8 cellular contexts compared by ENCODE assay signal in the genomic region with DNA sequence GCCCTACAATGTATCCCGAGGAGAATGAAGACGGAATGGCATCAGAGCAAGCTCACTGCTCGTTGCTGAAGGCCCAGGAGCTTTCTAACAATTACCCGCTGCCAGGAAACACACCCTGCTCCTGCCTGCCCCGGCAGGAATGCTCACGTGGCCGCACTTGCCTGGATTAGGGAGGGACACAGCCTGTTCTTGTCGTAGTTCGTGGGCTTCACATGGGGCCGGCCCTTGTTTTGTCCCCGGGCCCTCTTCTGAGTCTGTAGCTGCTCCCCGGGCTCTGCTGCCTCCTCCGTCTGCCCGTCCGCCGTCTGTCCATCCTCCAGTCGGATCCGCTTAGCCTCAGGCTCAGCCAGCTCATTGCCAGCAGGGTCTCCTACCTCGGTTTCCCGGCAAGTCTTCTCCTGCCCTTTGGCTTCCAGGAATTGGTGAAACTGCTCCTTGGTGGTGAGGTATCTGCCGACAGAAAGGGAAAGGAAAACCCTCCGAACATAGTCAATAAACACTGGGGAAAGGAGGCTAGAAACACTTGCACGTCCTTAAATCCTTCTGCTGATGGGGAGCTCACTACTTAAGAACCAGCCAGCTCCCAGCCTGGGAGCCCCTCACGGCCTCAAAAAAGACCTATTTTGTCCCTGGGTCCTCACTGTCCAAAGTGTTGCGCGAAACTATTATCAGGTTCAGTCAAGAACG. TPM values are rescaled to one million over a fixed set of nuclear protein-coding genes. Genes with fewer than 3 reads are reported as not detected.
DNase-seq lines count a peak whose midpoint lies in the region; ATAC-seq and TF ChIP-seq lines count a peak whose summit lies in the region.

No MANE protein-coding gene starts in this region.

- H3K4me1 Mint-ChIP-seq in CD14-positive monocyte (peaks cover 10% of the 10 kb centered on the region), endothelial cell (ENCODE audit: unreplicated experiment) (peaks cover 11% of the 10 kb centered on the region)

- H3K27me3 Mint-ChIP-seq in CD14-positive monocyte (ENCODE audit: low read depth in 3 of 3) (peaks cover 1 to 3% (median 3%) of the 10 kb centered on the region in 3 donors), endothelial cell (ENCODE audit: unreplicated experiment) (peaks cover 14% of the 10 kb centered on the region)

- H2AFZ ChIP-seq in OCI-LY3 (ENCODE audit: low read depth, low read length), result no peak overlapping the region
- H2AFZ ChIP-seq in neuron (ENCODE audit: low read depth, low read length), result no peak overlapping the region

- TF ChIP-seq CTCF in CD14-positive monocyte (IDR thresholded peaks at IDR 0.05) (no peak), OCI-LY3 (IDR thresholded peaks at IDR 0.05; ENCODE audit: low read depth, low read length) (no peak), endothelial cell (IDR thresholded peaks at IDR 0.05; ENCODE audit: unreplicated experiment) (no peak)

- no peaks in the 10 kb centered on the region for H3K27me3 ChIP-seq in OCI-LY3 (ENCODE audit: low read depth, low read length)
- no peaks in the 10 kb centered on the region for H3K27me3 ChIP-seq in neuron (ENCODE audit: insufficient read depth, low read length)

- peak overlapping the region; percentile 75 for H3K4me2 ChIP-seq in OCI-LY3 (ENCODE audit: low read length)

- peak overlapping the region; percentile 100 for H3K4me3 Mint-ChIP-seq in CD14-positive monocyte
- H3K4me3 Mint-ChIP-seq in endothelial cell (ENCODE audit: unreplicated experiment), result peak overlapping the region; percentile 99

- 0 out of 2 replicates have a peak overlapping the region, but pooled peaks have one; percentile 8 for H3K27ac ChIP-seq in OCI-LY3 (ENCODE audit: low read length)

- peaks cover 9% of the 10 kb centered on the region for H3K4me1 ChIP-seq in OCI-LY3 (ENCODE audit: low read length)
- peaks cover 7% of the 10 kb centered on the region for H3K4me1 ChIP-seq in neuron (ENCODE audit: insufficient read depth, low read length)

- H3K27ac Mint-ChIP-seq in CD14-positive monocyte (peak overlapping the region; percentile 100), endothelial cell (ENCODE audit: unreplicated experiment) (peak overlapping the region; percentile 99)

- peaks cover 16% of the 10 kb centered on the region for H3K79me2 ChIP-seq in OCI-LY3 (ENCODE audit: low read length)

- ATAC-seq in left colon (no peak), GM19455 (IDR thresholded peaks at IDR 0.05; ENCODE audit: unreplicated experiment) (no peak)

- H3K36me3 ChIP-seq in OCI-LY3 (replicated peaks; ENCODE audit: low read depth, low read length), result peaks cover 41% of the 10 kb centered on the region
- peaks cover 47% of the 10 kb centered on the region for H3K36me3 ChIP-seq in neuron (ENCODE audit: insufficient read depth, low read length)

- DNase-seq in CD14-positive monocyte (ENCODE audit: low spot score), result no peak
- no peak for DNase-seq in endothelial cell (ENCODE audit: low spot score)
- DNase-seq in midbrain (lab: John Stamatoyannopoulos, UW), result no peak
- DNase-seq in left colon, result no peak
- DNase-seq in globus pallidus (ENCODE audit: low spot score), result no peak

- H3K4me3 ChIP-seq in OCI-LY3 (ENCODE audit: low read length) (peak overlapping the region; percentile 77), neuron (ENCODE audit: low read length) (peak overlapping the region; percentile 75)

- 0 out of 2 replicates have a peak, but pooled peaks cover 3% of the 10 kb centered on the region for H4K20me1 ChIP-seq in OCI-LY3 (ENCODE audit: insufficient read depth, low read length)

- H3K9me3 ChIP-seq in OCI-LY3 (ENCODE audit: insufficient read depth, low read length) (no peaks in the 10 kb centered on the region), neuron (ENCODE audit: low read length) (no peaks in the 10 kb centered on the region)

- H3K36me3 Mint-ChIP-seq in CD14-positive monocyte (peaks cover 37 to 50% of the 10 kb centered on the region in 2 donors), endothelial cell (ENCODE audit: low read depth, unreplicated experiment) (peaks cover 17% of the 10 kb centered on the region)

- peaks cover 0 to 7% (median 0%) of the 10 kb centered on the region in 7 donors for H3K9me3 Mint-ChIP-seq in CD14-positive monocyte
- H3K9me3 Mint-ChIP-seq in endothelial cell (ENCODE audit: unreplicated experiment), result no peaks in the 10 kb centered on the region

- intact Hi-C loops in CD14-positive monocyte (cut with micrococcal nuclease) (loop anchor here (2.0 to 10.0 kb wide), 7 partner anchors 68 to 167 kb away; partner anchors contain the start of genes CATSPERD (in 2 of the 2), LONP1 (in 2 of the 2), VMAC (in 2 of the 2) and HSD11B1L (in 1 of the 2)), left colon (cut with DNase I, micrococcal nuclease) (no loop called here)

- peak overlapping the region; percentile 61 for H3K9ac ChIP-seq in OCI-LY3 (ENCODE audit: low read length)

RNA-seq across cellular contexts. Expression of gene DUS3L, which starts 0.9 kb away (rescaled TPM):
- polyA plus RNA-seq in CD14-positive monocyte, result 10 to 100 TPM; 17.4 to 23.4 TPM
- total RNA-seq in endothelial cell (ENCODE audit: unreplicated experiment) (16.2 TPM), left colon (10 to 100 TPM; 24.8 to 39.4 TPM)

RNA-seq across cellular contexts. Expression of gene PRR22, which starts 5.5 kb away (rescaled TPM):
- polyA plus RNA-seq in CD14-positive monocyte, result under 1 TPM in 1 of 2 donors, not detected in 1; 0.15 TPM
- total RNA-seq in endothelial cell (ENCODE audit: unreplicated experiment), result 2.2 TPM
- total RNA-seq in left colon, result 1 to 10 TPM; 2.6 to 4.5 TPM

RNA-seq across cellular contexts. Expression of gene NRTN, which starts 14.8 kb away (rescaled TPM):
- not detected for polyA plus RNA-seq in CD14-positive monocyte
- total RNA-seq in endothelial cell (ENCODE audit: unreplicated experiment), result 0.56 TPM
- 1 to 10 TPM; 1.2 to 1.7 TPM for total RNA-seq in left colon

RNA-seq across cellular contexts. Expression of gene FUT6, which starts 49.5 kb away (rescaled TPM):
- not detected for polyA plus RNA-seq in CD14-positive monocyte
- total RNA-seq in endothelial cell (ENCODE audit: unreplicated experiment) (0.18 TPM), left colon (10 to 100 TPM; 61.6 to 74.8 TPM)

Comparison
In these comparisons a context has a peak if more than half of its experiments do, and no peak if none do; other contexts are left out.
1. intact Hi-C loops: an anchor here in CD14-positive monocyte (2.0 to 10.0 kb wide); none called in left colon.